ENCODE assay signal across 1 cellular context in the genomic region with DNA sequence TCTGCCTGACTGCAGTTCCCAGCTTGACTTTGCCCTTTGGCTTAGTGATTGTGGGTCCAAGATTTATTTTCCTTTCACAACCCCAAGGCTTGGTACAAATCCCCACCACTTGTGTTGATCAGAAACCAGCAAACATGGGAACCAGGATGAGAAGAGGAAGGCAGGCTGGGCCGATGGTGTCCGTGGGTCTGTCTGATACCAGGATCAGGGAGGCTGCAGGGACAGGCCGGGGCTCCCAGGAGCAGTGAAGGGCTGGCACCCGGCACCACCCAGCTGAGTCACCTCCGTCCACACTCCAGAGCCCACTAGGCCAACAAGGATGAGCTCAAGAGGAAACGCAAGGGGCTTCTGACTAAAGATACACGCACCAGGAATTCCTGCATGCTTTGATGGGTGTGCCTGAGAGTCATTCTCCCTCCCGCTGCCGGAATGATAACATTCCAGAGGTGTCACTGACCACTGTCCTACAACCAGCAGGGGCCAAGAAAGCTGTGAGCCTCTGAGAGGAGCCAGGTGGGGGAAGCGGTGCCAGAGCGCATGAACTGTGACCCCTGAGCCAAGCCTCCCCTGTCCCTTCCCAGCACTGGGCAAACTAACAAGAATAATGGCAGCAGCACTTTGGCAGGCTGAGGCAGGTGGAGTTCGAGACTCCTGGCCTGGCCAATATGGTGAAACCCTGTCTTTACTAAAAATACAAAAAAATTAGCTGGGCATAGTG.
A peak's percentile ranks its signal among the peaks of the same experiment; 100 is the strongest.
TF ChIP-seq lines count a peak whose summit lies in the region.

No MANE protein-coding gene starts in this region.

TF ChIP-seq in HepG2, 621 proteins besides CTCF, POLR2A, EP300 and RAD21 (continued from another document):
- TF ChIP-seq, protein P1, sequence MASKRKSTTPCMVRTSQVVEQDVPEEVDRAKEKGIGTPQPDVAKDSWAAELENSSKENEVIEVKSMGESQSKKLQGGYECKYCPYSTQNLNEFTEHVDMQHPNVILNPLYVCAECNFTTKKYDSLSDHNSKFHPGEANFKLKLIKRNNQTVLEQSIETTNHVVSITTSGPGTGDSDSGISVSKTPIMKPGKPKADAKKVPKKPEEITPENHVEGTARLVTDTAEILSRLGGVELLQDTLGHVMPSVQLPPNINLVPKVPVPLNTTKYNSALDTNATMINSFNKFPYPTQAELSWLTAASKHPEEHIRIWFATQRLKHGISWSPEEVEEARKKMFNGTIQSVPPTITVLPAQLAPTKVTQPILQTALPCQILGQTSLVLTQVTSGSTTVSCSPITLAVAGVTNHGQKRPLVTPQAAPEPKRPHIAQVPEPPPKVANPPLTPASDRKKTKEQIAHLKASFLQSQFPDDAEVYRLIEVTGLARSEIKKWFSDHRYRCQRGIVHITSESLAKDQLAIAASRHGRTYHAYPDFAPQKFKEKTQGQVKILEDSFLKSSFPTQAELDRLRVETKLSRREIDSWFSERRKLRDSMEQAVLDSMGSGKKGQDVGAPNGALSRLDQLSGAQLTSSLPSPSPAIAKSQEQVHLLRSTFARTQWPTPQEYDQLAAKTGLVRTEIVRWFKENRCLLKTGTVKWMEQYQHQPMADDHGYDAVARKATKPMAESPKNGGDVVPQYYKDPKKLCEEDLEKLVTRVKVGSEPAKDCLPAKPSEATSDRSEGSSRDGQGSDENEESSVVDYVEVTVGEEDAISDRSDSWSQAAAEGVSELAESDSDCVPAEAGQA (IDR thresholded peaks at IDR 0.05; ENCODE audit: low read depth) = 0 out of 2 replicates have a peak, but pooled peaks have one; percentile 14
- TF ChIP-seq, protein P1 (CRISPR knock-in tag; IDR thresholded peaks at IDR 0.05; ENCODE audit: borderline replicate concordance) = no peak
- TF ChIP-seq BRCA1 (CRISPR knock-in tag; IDR thresholded peaks at IDR 0.05) (no peak), KDM3A (CRISPR knock-in tag; IDR thresholded peaks at IDR 0.05; ENCODE audit: low read depth) (no peak), NFE2L1 (CRISPR knock-in tag; IDR thresholded peaks at IDR 0.05; ENCODE audit: borderline replicate concordance) (no peak), NR2F1 (CRISPR knock-in tag; IDR thresholded peaks at IDR 0.05) (peak in 1 of 2 experiments; percentile 22; a peak in 2 of 4 replicates), SOX5 (CRISPR knock-in tag; IDR thresholded peaks at IDR 0.05; ENCODE audit: borderline replicate concordance) (peak; percentile 49; the same call in 1 of the 2 replicates), PLRG1 (conservative IDR thresholded peaks at IDR 0.05) (no peak), GTF2F1 (IDR thresholded peaks at IDR 0.05; ENCODE audit: low read length) (no peak), ZNF552 (CRISPR knock-in tag; IDR thresholded peaks at IDR 0.05; ENCODE audit: borderline replicate concordance) (no peak), ZFY (CRISPR knock-in tag; IDR thresholded peaks at IDR 0.05) (peak; percentile 18; the same call in 1 of the 2 replicates)
- TF ChIP-seq, protein P2, sequence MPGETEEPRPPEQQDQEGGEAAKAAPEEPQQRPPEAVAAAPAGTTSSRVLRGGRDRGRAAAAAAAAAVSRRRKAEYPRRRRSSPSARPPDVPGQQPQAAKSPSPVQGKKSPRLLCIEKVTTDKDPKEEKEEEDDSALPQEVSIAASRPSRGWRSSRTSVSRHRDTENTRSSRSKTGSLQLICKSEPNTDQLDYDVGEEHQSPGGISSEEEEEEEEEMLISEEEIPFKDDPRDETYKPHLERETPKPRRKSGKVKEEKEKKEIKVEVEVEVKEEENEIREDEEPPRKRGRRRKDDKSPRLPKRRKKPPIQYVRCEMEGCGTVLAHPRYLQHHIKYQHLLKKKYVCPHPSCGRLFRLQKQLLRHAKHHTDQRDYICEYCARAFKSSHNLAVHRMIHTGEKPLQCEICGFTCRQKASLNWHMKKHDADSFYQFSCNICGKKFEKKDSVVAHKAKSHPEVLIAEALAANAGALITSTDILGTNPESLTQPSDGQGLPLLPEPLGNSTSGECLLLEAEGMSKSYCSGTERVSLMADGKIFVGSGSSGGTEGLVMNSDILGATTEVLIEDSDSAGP (CRISPR knock-in tag; IDR thresholded peaks at IDR 0.05; ENCODE audit: borderline replicate concordance) = peak; percentile 24; the same call in 1 of the 2 replicates
- TF ChIP-seq, protein P3, sequence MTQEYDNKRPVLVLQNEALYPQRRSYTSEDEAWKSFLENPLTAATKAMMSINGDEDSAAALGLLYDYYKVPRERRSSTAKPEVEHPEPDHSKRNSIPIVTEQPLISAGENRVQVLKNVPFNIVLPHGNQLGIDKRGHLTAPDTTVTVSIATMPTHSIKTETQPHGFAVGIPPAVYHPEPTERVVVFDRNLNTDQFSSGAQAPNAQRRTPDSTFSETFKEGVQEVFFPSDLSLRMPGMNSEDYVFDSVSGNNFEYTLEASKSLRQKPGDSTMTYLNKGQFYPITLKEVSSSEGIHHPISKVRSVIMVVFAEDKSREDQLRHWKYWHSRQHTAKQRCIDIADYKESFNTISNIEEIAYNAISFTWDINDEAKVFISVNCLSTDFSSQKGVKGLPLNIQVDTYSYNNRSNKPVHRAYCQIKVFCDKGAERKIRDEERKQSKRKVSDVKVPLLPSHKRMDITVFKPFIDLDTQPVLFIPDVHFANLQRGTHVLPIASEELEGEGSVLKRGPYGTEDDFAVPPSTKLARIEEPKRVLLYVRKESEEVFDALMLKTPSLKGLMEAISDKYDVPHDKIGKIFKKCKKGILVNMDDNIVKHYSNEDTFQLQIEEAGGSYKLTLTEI (CRISPR knock-in tag; conservative IDR thresholded peaks at IDR 0.05) = no peak
- TF ChIP-seq, protein P4, sequence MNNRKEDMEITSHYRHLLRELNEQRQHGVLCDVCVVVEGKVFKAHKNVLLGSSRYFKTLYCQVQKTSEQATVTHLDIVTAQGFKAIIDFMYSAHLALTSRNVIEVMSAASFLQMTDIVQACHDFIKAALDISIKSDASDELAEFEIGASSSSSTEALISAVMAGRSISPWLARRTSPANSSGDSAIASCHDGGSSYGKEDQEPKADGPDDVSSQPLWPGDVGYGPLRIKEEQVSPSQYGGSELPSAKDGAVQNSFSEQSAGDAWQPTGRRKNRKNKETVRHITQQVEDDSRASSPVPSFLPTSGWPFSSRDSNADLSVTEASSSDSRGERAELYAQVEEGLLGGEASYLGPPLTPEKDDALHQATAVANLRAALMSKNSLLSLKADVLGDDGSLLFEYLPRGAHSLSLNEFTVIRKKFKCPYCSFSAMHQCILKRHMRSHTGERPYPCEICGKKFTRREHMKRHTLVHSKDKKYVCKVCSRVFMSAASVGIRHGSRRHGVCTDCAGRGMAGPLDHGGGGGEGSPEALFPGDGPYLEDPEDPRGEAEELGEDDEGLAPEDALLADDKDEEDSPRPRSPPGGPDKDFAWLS (CRISPR knock-in tag; IDR thresholded peaks at IDR 0.05; ENCODE audit: borderline replicate concordance) = 0 out of 2 replicates have a peak, but pooled peaks have one; percentile 61
